ENCODE assay signal across 8 cellular contexts in the genomic region with DNA sequence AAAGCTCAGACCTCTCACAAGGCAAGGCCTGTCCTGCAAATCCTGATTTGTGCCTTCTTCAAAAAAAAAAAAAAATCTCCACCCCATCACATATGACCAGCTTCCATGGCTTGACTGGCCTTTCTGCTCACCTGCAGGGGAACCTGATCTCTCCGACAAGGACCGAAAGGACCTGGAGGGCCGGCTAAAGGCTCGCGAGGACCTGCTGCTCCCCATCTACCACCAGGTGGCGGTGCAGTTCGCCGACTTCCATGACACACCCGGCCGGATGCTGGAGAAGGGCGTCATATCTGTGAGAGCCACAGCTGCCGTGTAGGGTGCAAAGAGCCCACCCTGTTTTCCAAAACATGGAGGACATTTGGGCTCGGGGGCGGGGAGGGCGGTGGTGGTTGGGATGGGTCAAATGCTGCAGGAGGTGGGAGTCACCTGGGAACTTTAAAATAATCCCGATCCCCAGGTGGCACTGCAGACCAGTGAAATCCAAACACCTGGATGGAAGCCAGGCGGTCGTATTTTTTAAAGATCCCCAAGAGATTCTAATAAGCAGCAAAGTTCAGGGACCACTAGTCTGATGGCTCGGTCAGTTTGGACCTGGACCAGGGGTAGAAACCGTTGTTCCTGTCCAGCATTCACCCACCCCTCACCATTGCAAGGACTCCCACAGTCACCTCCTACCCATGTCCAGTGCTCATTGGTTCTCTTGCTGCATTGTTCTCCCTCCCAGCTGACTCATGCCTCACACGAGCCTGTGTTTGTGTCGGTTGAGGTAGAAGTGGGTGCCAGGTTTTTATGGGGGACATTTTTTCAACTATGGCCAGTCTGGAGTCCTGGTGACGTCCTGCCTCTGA. TPM values are rescaled to one million over a fixed set of nuclear protein-coding genes. Genes with fewer than 3 reads are reported as not detected.
DNase-seq lines count a peak whose midpoint lies in the region; ATAC-seq, FAIRE-seq and TF ChIP-seq lines count a peak whose summit lies in the region.

No MANE protein-coding gene starts in this region.

- no peaks in the 10 kb centered on the region for H3K79me2 ChIP-seq in K562 (ENCODE audit: control insufficient read depth, insufficient read depth, low read length)

- no peaks in the 10 kb centered on the region for H3K27me3 Mint-ChIP-seq in immature natural killer cell (ENCODE audit: low read depth in 3 of 3)

- H3K4me1 ChIP-seq in SJCRH30, result no peaks in the 10 kb centered on the region
- peaks cover 0 to 6% of the 10 kb centered on the region in 2 experiments; a peak in 1 of 5 replicates for H3K4me1 ChIP-seq in K562 (replicated peaks in 1 of 2; ENCODE audit: control insufficient read depth in 2 of 2, insufficient read depth in 2 of 2, low read length in 2 of 2)

- POLR2A ChIA-PET in K562 (lab: Yijun Ruan, JAX), result interaction anchor here (0.6 to 1.3 kb wide), 2 partner anchors 125 to 635 kb away, joined by 3 read pairs; no protein-coding TSS in a partner anchor

- CTCF ChIA-PET in K562 (lab: Yijun Ruan, JAX; ENCODE audit: low intra/inter-chr PET ratio), result interaction anchor here (0.6 to 3.2 kb wide), 5 partner anchors 80 to 169 kb away, joined by 3 to 39 read pairs (median 3); no protein-coding TSS in a partner anchor

- H3K36me3 Mint-ChIP-seq in immature natural killer cell, result peaks cover 0 to 3% (median 0%) of the 10 kb centered on the region in 3 donors

- TF ChIP-seq POLR2A in K562 (conservative IDR thresholded peaks at IDR 0.05), result no peak

- H3K4me3 ChIP-seq in GM06990 (replicated peaks; ENCODE audit: low read depth, low read length) (no peak overlapping the region), MG63 (no peak overlapping the region), SJCRH30 (no peak overlapping the region), K562 (no peak overlapping the region)

- H3K36me3 ChIP-seq in GM06990 (ENCODE audit: control insufficient read depth, insufficient read depth, low read length) (no peaks in the 10 kb centered on the region), MG63 (no peaks in the 10 kb centered on the region), SJCRH30 (no peaks in the 10 kb centered on the region), K562 (ENCODE audit: control insufficient read depth, insufficient read depth, low read length) (no peaks in the 10 kb centered on the region)

- H3K9me3 Mint-ChIP-seq in immature natural killer cell, result peaks cover 0 to 2% (median 0%) of the 10 kb centered on the region in 6 donors

- H3K27ac Mint-ChIP-seq in immature natural killer cell, result no peak overlapping the region

- in situ Hi-C loops in K562 (cut with MboI), result loop anchor here (5.0 kb wide), 1 partner anchor 123 kb away; no protein-coding TSS in a partner anchor

- H3K9me3 ChIP-seq in MG63, result no peaks in the 10 kb centered on the region
- no peaks in the 10 kb centered on the region; the same call in 1 of the 2 replicates for H3K9me3 ChIP-seq in SJCRH30 (replicated peaks)
- H3K9me3 ChIP-seq in K562 (replicated peaks; ENCODE audit: control insufficient read depth, insufficient read depth, low read depth, low read length), result no peaks in the 10 kb centered on the region; the same call in 1 of the 2 replicates

- no peak overlapping the region for H3K27ac ChIP-seq in SJCRH30
- no peak overlapping the region for H3K27ac ChIP-seq in K562 (ENCODE audit: extremely low read depth, low read depth, low read length)

- peaks cover 2% of the 10 kb centered on the region; the same call in 1 of the 2 replicates for H4K20me1 ChIP-seq in K562 (replicated peaks; ENCODE audit: control insufficient read depth, insufficient read depth, low read length)

- intact Hi-C loops in K562 (cut with micrococcal nuclease), result loop anchor here (1.0 kb wide), 1 partner anchor 121 kb away; no protein-coding TSS in a partner anchor

- no peaks in the 10 kb centered on the region for H3K4me1 Mint-ChIP-seq in immature natural killer cell

- TF ChIP-seq CTCF in GM06990 (IDR thresholded peaks at IDR 0.05; ENCODE audit: insufficient read depth, low read length, poor library complexity, severe bottlenecking) (peak; percentile 93), K562 (IDR thresholded peaks at IDR 0.05 in 2 of 3, conservative IDR thresholded peaks at IDR 0.05 in 1 of 3; ENCODE audit: insufficient read depth in 2 of 3, low read depth in 1 of 3, low read length in 3 of 3) (peak; percentile 86 to 92 (median 88))

- DNase-seq in GM06990 (ENCODE audit: extremely low read depth, insufficient read length) (peak; percentile 52), MG63 (peak; percentile 66), SJCRH30 (peak; percentile 60 to 71), K562 (ENCODE audit: extremely low read depth in 1 of 4, low spot score in 3 of 4) (peak; percentile 87), immature natural killer cell (peak; percentile 5 to 33 (median 9)), mesenteric fat pad (ENCODE audit: low spot score) (no peak)
- peak; percentile 48 to 70 for DNase-seq in stimulated activated CD4-positive, alpha-beta T cell treated with anti-CD3 and anti-CD28 coated beads, Interleukin-2, amount 100 ng/mL, for 24 hours

- H3K9me1 ChIP-seq in K562 (ENCODE audit: control insufficient read depth, insufficient read depth, low read length), result peaks cover 5% of the 10 kb centered on the region

- TF ChIP-seq EP300 in K562 (IDR thresholded peaks at IDR 0.05; ENCODE audit: low read length), result no peak

- 0 out of 2 replicates have a peak overlapping the region, but pooled peaks have one; percentile 44 for H2AFZ ChIP-seq in K562 (ENCODE audit: low read depth, low read length)

- peak; percentile 92 for FAIRE-seq in K562 (lab: Jason Lieb, UNC)

- BruUV-seq in K562 (replicated peaks; lab: Mats Ljungman, UMichigan), result no TSS peak

- no peak overlapping the region for H3K4me3 Mint-ChIP-seq in immature natural killer cell

- WGBS in K562 (ENCODE audit: insufficient coverage, low coverage, missing lambda C conversion rate), result 4% methylated on average over 20 of the region's 23 CpGs

- H3K4me2 ChIP-seq in K562 (ENCODE audit: insufficient read depth, low read length), result peak overlapping the region; percentile 21; the same call in 1 of the 2 replicates

- ATAC-seq in K562, result peak; percentile 99
- ATAC-seq in HG03196 (IDR thresholded peaks at IDR 0.05; ENCODE audit: unreplicated experiment), result no peak

- no peak overlapping the region; a peak in 1 of 4 replicates for H3K9ac ChIP-seq in K562 (ENCODE audit: insufficient read depth in 1 of 2, low read depth in 2 of 2, low read length in 2 of 2)

- H3K27me3 ChIP-seq in GM06990 (replicated peaks; ENCODE audit: control insufficient read depth, insufficient read depth, low read length) (no peaks in the 10 kb centered on the region), MG63 (no peaks in the 10 kb centered on the region), SJCRH30 (no peaks in the 10 kb centered on the region), K562 (ENCODE audit: control insufficient read depth in 2 of 2, insufficient read depth in 2 of 2, low read length in 2 of 2) (peaks cover 4 to 31% of the 10 kb centered on the region in 2 experiments; a peak in 2 of 5 replicates)

- peak; percentile 65 to 83 for TF ChIP-seq RAD21 in K562 (CRISPR knock-in tag; conservative IDR thresholded peaks at IDR 0.05 in 1 of 2, IDR thresholded peaks at IDR 0.05 in 1 of 2)

TF ChIP-seq in K562, 482 proteins besides CTCF, POLR2A, EP300 and RAD21 (continues in another document):
- TF ChIP-seq CTBP1 (IDR thresholded peaks at IDR 0.05; ENCODE audit: borderline replicate concordance) (0 out of 2 replicates have a peak, but pooled peaks have one; percentile 30), KAT2B (IDR thresholded peaks at IDR 0.05; ENCODE audit: low read depth, low read length) (no peak)
- TF ChIP-seq, protein P1, sequence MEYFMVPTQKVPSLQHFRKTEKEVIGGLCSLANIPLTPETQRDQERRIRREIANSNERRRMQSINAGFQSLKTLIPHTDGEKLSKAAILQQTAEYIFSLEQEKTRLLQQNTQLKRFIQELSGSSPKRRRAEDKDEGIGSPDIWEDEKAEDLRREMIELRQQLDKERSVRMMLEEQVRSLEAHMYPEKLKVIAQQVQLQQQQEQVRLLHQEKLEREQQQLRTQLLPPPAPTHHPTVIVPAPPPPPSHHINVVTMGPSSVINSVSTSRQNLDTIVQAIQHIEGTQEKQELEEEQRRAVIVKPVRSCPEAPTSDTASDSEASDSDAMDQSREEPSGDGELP (CRISPR knock-in tag; IDR thresholded peaks at IDR 0.05; ENCODE audit: borderline replicate concordance), result peak; percentile 67; the same call in 1 of the 2 replicates

RNA-seq across cellular contexts. Expression of a gene that starts 44.8 kb away (rescaled TPM):
- total RNA-seq in MG63 (2014; rRNA removed; shearing (Covaris generic); ENCODE audit: low replicate concordance), result not detected in 2 replicates
- not detected in 2 replicates for total RNA-seq in SJCRH30 (2014; rRNA removed; shearing (Covaris generic))
- total RNA-seq in K562 (2011; cell fraction: chromatin; rRNA removed; ENCODE audit: low replicate concordance), result not detected in 2 replicates
- not detected in 2 replicates for total RNA-seq in K562 (2011; cell fraction: nucleolus; rRNA removed)
- not detected in 2 replicates for total RNA-seq in K562 (2011; cell fraction: nucleoplasm; rRNA removed)
- total RNA-seq in K562 (2014; rRNA removed) (not detected in 2 replicates), K562 (2014; rRNA removed; fragmentation: Illumina TruSeq; extraction: Trizol) (not detected in 2 replicates), K562 (2015; rRNA removed; fragmentation: Illumina TruSeq; extraction: Trizol) (not detected in 2 replicates), K562 (2021) (not detected in 2 replicates), mesenteric fat pad (not detected)
- polyA plus RNA-seq in K562 (2011; rRNA removed) (not detected in 2 replicates), K562 (2014; fragmentation: Illumina TruSeq; extraction: Trizol) (not detected in 2 replicates), K562 (2014; fragmentation: Nextera tagmentation; extraction: Ambion mirVana) (not detected), K562 (2014; rRNA removed) (not detected in 2 replicates), immature natural killer cell (not detected)
- not detected in 2 replicates for polyA plus RNA-seq in K562 (2011; cell fraction: cytosol; rRNA removed)
- polyA plus RNA-seq in K562 (2011; cell fraction: nucleus; rRNA removed), result not detected in 2 replicates
- not detected in 2 replicates for polyA plus RNA-seq in K562 (2012)
- not detected in 2 replicates for polyA minus RNA-seq in K562 (2011; rRNA and poly(A)+ RNA removed)
- polyA minus RNA-seq in K562 (2011; cell fraction: cytosol; rRNA and poly(A)+ RNA removed), result not detected in 2 replicates
- polyA minus RNA-seq in K562 (2011; cell fraction: nucleus; rRNA and poly(A)+ RNA removed), result not detected in 2 replicates
